Comparison of ENCODE assay signal across 1 cellular context in the genomic region with DNA sequence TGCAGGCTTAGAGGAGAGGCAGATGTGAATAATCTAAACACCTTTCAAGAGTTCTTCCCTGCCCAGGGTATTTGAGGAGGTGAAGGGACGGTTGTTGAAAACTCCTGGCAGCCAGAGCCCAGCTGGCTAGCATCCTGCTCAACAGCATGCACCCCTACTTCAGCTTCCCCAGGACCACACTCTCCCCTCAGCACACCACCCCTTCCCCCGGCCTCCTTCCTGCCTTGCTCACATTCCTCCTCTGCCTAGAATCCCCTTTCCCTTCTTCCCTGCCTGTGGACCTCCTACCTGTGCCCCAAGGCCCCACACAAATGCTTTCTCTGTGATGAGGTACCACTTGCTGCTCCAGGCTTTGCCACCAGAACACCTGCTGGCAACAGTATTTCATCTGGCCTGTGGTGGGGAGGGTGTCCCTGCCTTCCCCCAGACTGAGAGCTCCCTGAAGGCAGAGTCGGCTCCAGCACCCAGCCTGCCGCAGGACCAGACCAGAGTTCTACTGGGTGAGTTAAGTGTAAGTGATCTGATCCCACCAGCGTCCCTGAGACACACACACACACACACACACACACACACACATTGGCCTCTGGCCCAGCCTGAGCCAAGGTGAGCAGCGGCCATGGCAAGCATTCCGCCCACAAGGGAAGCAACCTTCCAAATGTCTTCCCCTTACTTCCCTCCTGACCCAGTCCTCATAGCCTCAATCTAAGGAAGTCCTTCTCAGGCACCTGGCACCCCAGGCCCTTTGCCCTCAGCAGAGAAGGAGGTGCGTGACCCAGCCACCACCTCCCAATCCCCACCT.
TF ChIP-seq lines count a peak whose summit lies in the region.

No MANE protein-coding gene starts in this region.

TF ChIP-seq in HEK293, 187 proteins besides CTCF, POLR2A, EP300 and RAD21 (continued from another document):
- TF ChIP-seq, protein P1, sequence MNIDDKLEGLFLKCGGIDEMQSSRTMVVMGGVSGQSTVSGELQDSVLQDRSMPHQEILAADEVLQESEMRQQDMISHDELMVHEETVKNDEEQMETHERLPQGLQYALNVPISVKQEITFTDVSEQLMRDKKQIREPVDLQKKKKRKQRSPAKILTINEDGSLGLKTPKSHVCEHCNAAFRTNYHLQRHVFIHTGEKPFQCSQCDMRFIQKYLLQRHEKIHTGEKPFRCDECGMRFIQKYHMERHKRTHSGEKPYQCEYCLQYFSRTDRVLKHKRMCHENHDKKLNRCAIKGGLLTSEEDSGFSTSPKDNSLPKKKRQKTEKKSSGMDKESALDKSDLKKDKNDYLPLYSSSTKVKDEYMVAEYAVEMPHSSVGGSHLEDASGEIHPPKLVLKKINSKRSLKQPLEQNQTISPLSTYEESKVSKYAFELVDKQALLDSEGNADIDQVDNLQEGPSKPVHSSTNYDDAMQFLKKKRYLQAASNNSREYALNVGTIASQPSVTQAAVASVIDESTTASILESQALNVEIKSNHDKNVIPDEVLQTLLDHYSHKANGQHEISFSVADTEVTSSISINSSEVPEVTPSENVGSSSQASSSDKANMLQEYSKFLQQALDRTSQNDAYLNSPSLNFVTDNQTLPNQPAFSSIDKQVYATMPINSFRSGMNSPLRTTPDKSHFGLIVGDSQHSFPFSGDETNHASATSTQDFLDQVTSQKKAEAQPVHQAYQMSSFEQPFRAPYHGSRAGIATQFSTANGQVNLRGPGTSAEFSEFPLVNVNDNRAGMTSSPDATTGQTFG (tag by site-specific recombination; IDR thresholded peaks at IDR 0.05; ENCODE audit: borderline replicate concordance), result no peak
- TF ChIP-seq, protein P2, sequence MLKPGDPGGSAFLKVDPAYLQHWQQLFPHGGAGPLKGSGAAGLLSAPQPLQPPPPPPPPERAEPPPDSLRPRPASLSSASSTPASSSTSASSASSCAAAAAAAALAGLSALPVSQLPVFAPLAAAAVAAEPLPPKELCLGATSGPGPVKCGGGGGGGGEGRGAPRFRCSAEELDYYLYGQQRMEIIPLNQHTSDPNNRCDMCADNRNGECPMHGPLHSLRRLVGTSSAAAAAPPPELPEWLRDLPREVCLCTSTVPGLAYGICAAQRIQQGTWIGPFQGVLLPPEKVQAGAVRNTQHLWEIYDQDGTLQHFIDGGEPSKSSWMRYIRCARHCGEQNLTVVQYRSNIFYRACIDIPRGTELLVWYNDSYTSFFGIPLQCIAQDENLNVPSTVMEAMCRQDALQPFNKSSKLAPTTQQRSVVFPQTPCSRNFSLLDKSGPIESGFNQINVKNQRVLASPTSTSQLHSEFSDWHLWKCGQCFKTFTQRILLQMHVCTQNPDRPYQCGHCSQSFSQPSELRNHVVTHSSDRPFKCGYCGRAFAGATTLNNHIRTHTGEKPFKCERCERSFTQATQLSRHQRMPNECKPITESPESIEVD (tag by site-specific recombination; IDR thresholded peaks at IDR 0.05), result no peak
- peak; percentile 62 for TF ChIP-seq ZIC2 (tag by site-specific recombination; IDR thresholded peaks at IDR 0.05)
- no peak for TF ChIP-seq ZNF521 (tag by site-specific recombination; IDR thresholded peaks at IDR 0.05)
- TF ChIP-seq ZNF624 (tag by site-specific recombination; IDR thresholded peaks at IDR 0.05), result no peak
- 0 out of 2 replicates have a peak, but pooled peaks have one; percentile 11 for TF ChIP-seq GLIS1 (tag by site-specific recombination; IDR thresholded peaks at IDR 0.05)
- TF ChIP-seq ZFHX2 (tag by site-specific recombination; conservative IDR thresholded peaks at IDR 0.05), result 0 out of 2 replicates have a peak, but pooled peaks have one; percentile 10
- TF ChIP-seq ZNF350 (tag by site-specific recombination; IDR thresholded peaks at IDR 0.05), result no peak
TF ChIP-seq in HEK293: peak in this region for 3.
